In genomic region chr4:98352940-98353339, GRCh38 we compare ENCODE assay signal across 21 cellular contexts.
DNase-seq lines count a peak whose midpoint lies in the region; ATAC-seq and TF ChIP-seq lines count a peak whose summit lies in the region.
"Had no signal": no experiment of that assay in that cellular context is flagged by ENCODE, and none has a peak within 500 bp of the region (broad histone marks: within the 10 kb centered on the region; RNA-seq: fewer than 3 reads in every experiment).

No MANE protein-coding gene starts in this region.

- H3K27me3 ChIP-seq in mesendoderm (ENCODE audit: insufficient read depth, low read length, poor library complexity): no peaks in the 10 kb centered on the region
- H3K27me3 ChIP-seq: SJCRH30, upper lobe of right lung had no signal

- intact Hi-C loops in dendritic cell treated with granulocyte-macrophage colony-stimulating factor and Interleukin-4, amounts not matched to agents 40 ng/mL and 50 ng/mL, for 4 days (cut with micrococcal nuclease): loop anchor here (10.0 kb wide), 1 partner anchor 88 kb away; the partner anchor contains the start of gene RAP1GDS1

- H3K4me3 Mint-ChIP-seq in dendritic cell treated with granulocyte-macrophage colony-stimulating factor and Interleukin-4, amounts not matched to agents 40 ng/mL and 50 ng/mL, for 4 days: peak overlapping the region; percentile 32
- H3K4me3 Mint-ChIP-seq: CD8-positive, alpha-beta T cell; effector memory CD8-positive, alpha-beta T cell had no signal

- no peaks in the 10 kb centered on the region for H3K27me3 Mint-ChIP-seq in dendritic cell treated with granulocyte-macrophage colony-stimulating factor and Interleukin-4, amounts not matched to agents 40 ng/mL and 50 ng/mL, for 4 days
- H3K27me3 Mint-ChIP-seq: effector memory CD8-positive, alpha-beta T cell had no signal

- no peak overlapping the region for H3K4me3 ChIP-seq in mesendoderm (ENCODE audit: low read length)
- H3K4me3 ChIP-seq: SJCRH30, upper lobe of right lung had no signal

- no peak overlapping the region for H2BK120ac ChIP-seq in mesendoderm (ENCODE audit: low read depth, low read length)

- H3K9me3 Mint-ChIP-seq in dendritic cell treated with granulocyte-macrophage colony-stimulating factor and Interleukin-4, amounts not matched to agents 40 ng/mL and 50 ng/mL, for 4 days: no peaks in the 10 kb centered on the region
- H3K9me3 Mint-ChIP-seq: effector memory CD8-positive, alpha-beta T cell had no signal

- ATAC-seq in GM21390 (IDR thresholded peaks at IDR 0.05; ENCODE audit: unreplicated experiment) (peak; percentile 89), HG03342 (IDR thresholded peaks at IDR 0.05; ENCODE audit: unreplicated experiment) (peak; percentile 83), HG03108 (IDR thresholded peaks at IDR 0.05; ENCODE audit: unreplicated experiment) (no peak)
- ATAC-seq: CD8-positive, alpha-beta T cell; effector memory CD8-positive, alpha-beta T cell; PC-3; upper lobe of right lung had no signal

- H3K27ac Mint-ChIP-seq in dendritic cell treated with granulocyte-macrophage colony-stimulating factor and Interleukin-4, amounts not matched to agents 40 ng/mL and 50 ng/mL, for 4 days: peak overlapping the region; percentile 25
- H3K27ac Mint-ChIP-seq: CD8-positive, alpha-beta T cell; effector memory CD8-positive, alpha-beta T cell had no signal

- H3K36me3 ChIP-seq in mesendoderm (ENCODE audit: control insufficient read depth, insufficient read depth, low read length): no peaks in the 10 kb centered on the region

- no peak overlapping the region for H3K4ac ChIP-seq in mesendoderm (ENCODE audit: low read depth, low read length)

- no peak overlapping the region for H3K23ac ChIP-seq in mesendoderm (ENCODE audit: low read length)

- no peak overlapping the region for H2AK5ac ChIP-seq in mesendoderm (ENCODE audit: low read length)

- DNase-seq in GM13977 (ENCODE audit: low spot score) (peak; percentile 7), mesendoderm (no peak), caudate nucleus (lab: John Stamatoyannopoulos, UW) (no peak), T-helper 1 cell (no peak)
- DNase-seq: activated naive CD4-positive, alpha-beta T cell; amygdala; CD8-positive, alpha-beta T cell; DMS53; effector memory CD8-positive, alpha-beta T cell; NCI-H1417; NCI-H748 treated with DMSO at 0.1 percent for 48 hours; PC-3; stimulated activated CD4-positive, alpha-beta T cell treated with anti-CD3 and anti-CD28 coated beads, Interleukin-1b, Interleukin-23, amount 100 ng/mL, for 48 hours; T1000; upper lobe of right lung had no signal

- no peaks in the 10 kb centered on the region for H3K4me1 Mint-ChIP-seq in dendritic cell treated with granulocyte-macrophage colony-stimulating factor and Interleukin-4, amounts not matched to agents 40 ng/mL and 50 ng/mL, for 4 days (ENCODE audit: low read depth)

- H2BK15ac ChIP-seq in mesendoderm (replicated peaks; ENCODE audit: low read depth): no peak overlapping the region

- no CpG with 5 or more reads among the region's 4 CpGs for WGBS in mesendoderm (ENCODE audit: extremely low coverage, insufficient coverage, low lambda C conversion rate)

- in situ Hi-C loops in GM13977 (cut with MboI; ENCODE audit: low pct_unique_long_range_greater_than_20kb, low sequenced_read_pairs, unreplicated experiment): no loop called here

- no peaks in the 10 kb centered on the region for H3K79me1 ChIP-seq in mesendoderm (ENCODE audit: low read length)

- no peak overlapping the region for H3K27ac ChIP-seq in mesendoderm (ENCODE audit: low read depth, low read length)
- H3K27ac ChIP-seq in caudate nucleus (ENCODE audit: low read depth, low read length): no peak overlapping the region
- H3K27ac ChIP-seq: parathyroid adenoma, SJCRH30, upper lobe of right lung had no signal

- no peak overlapping the region for H2BK5ac ChIP-seq in mesendoderm (ENCODE audit: low read length)

- H4K8ac ChIP-seq in mesendoderm (ENCODE audit: low read depth, low read length): no peak overlapping the region

- no peak overlapping the region for H3K18ac ChIP-seq in mesendoderm (ENCODE audit: low read length)

- H3K4me1 ChIP-seq in mesendoderm (ENCODE audit: control insufficient read depth, low read depth, low read length): no peaks in the 10 kb centered on the region
- H3K4me1 ChIP-seq: parathyroid adenoma, SJCRH30, upper lobe of right lung had no signal

- H3K9ac ChIP-seq in mesendoderm (ENCODE audit: low read length): no peak overlapping the region
- H3K9ac ChIP-seq: parathyroid adenoma had no signal

- no peaks in the 10 kb centered on the region for H3K79me2 ChIP-seq in mesendoderm (ENCODE audit: control insufficient read depth, insufficient read depth, low read length)
- H3K79me2 ChIP-seq: parathyroid adenoma had no signal

- H4K5ac ChIP-seq in mesendoderm (ENCODE audit: low read length): no peak overlapping the region

- no peak for TF ChIP-seq CTCF in GM13977 (IDR thresholded peaks at IDR 0.05; ENCODE audit: extremely low read depth, insufficient read depth, missing control alignments)

- H3K4me2 ChIP-seq in mesendoderm (ENCODE audit: low read length): no peak overlapping the region

- H3K36me3 Mint-ChIP-seq in dendritic cell treated with granulocyte-macrophage colony-stimulating factor and Interleukin-4, amounts not matched to agents 40 ng/mL and 50 ng/mL, for 4 days (ENCODE audit: low read depth): peaks cover 22% of the 10 kb centered on the region

- H3K56ac ChIP-seq in mesendoderm (ENCODE audit: low read length): no peak overlapping the region
